Comparison of ENCODE assay signal across 1 cellular context in genomic region chr12:27906127-27906500, GRCh38.
A peak's percentile ranks its signal among the peaks of the same experiment; 100 is the strongest.
TF ChIP-seq lines count a peak whose summit lies in the region.

No MANE protein-coding gene starts in this region.

TF ChIP-seq in K562, 482 proteins besides CTCF, POLR2A, EP300 and RAD21 (continued from another document and continues in another):
- TF ChIP-seq TRIM25 (IDR thresholded peaks at IDR 0.05; ENCODE audit: borderline replicate concordance) (no peak), PHF20 (IDR thresholded peaks at IDR 0.05; ENCODE audit: partially characterized antibody) (no peak), KLF13 (tag; IDR thresholded peaks at IDR 0.05; ENCODE audit: borderline replicate concordance, low read depth) (no peak), NCOR1 (IDR thresholded peaks at IDR 0.05) (no peak), TCF3 (CRISPR knock-in tag; IDR thresholded peaks at IDR 0.05) (no peak), ZBED1 (IDR thresholded peaks at IDR 0.05) (no peak), ZFPM2 (CRISPR knock-in tag; IDR thresholded peaks at IDR 0.05) (no peak), PATZ1 (CRISPR knock-in tag; IDR thresholded peaks at IDR 0.05; ENCODE audit: borderline replicate concordance) (no peak), SIN3B (IDR thresholded peaks at IDR 0.05; ENCODE audit: low read depth) (no peak), ZNF589 (CRISPR knock-in tag; IDR thresholded peaks at IDR 0.05; ENCODE audit: low read depth) (no peak), MTA2 (IDR thresholded peaks at IDR 0.05; ENCODE audit: low read depth) (no peak), ZNF146 (CRISPR knock-in tag; IDR thresholded peaks at IDR 0.05; ENCODE audit: unreplicated experiment) (no peak), SMAD4 (CRISPR knock-in tag; conservative IDR thresholded peaks at IDR 0.05) (0 out of 2 replicates have a peak, but pooled peaks have one; percentile 24), HSF4 (CRISPR knock-in tag; IDR thresholded peaks at IDR 0.05; ENCODE audit: borderline replicate concordance) (no peak), HMGN3 (IDR thresholded peaks at IDR 0.05; ENCODE audit: borderline replicate concordance, extremely low read depth, insufficient read length, low read depth, low read length) (no peak), ARID3B (CRISPR knock-in tag; IDR thresholded peaks at IDR 0.05; ENCODE audit: borderline replicate concordance) (no peak), EHMT2 (IDR thresholded peaks at IDR 0.05) (peak; percentile 52; the same call in 1 of the 2 replicates), HNRNPL (IDR thresholded peaks at IDR 0.05; ENCODE audit: low read depth, low read length) (no peak), ZNF134 (CRISPR knock-in tag; conservative IDR thresholded peaks at IDR 0.05) (no peak), ZNF764 (CRISPR knock-in tag; IDR thresholded peaks at IDR 0.05; ENCODE audit: low read depth) (no peak), SIN3A (IDR thresholded peaks at IDR 0.05; ENCODE audit: borderline replicate concordance in 2 of 2, control insufficient read depth in 1 of 2, low read depth in 2 of 2, low read length in 2 of 2) (no peak), RBFOX2 (IDR thresholded peaks at IDR 0.05; ENCODE audit: low read depth, low read length) (no peak), SLC30A9 (CRISPR knock-in tag; IDR thresholded peaks at IDR 0.05) (no peak), DEAF1 (CRISPR knock-in tag; IDR thresholded peaks at IDR 0.05) (no peak), BRCA1 (IDR thresholded peaks at IDR 0.05) (no peak), BRCA1 (CRISPR knock-in tag; IDR thresholded peaks at IDR 0.05) (no peak), ZEB2 (IDR thresholded peaks at IDR 0.05) (no peak), SMAD1 (IDR thresholded peaks at IDR 0.05; ENCODE audit: low read depth, low read length, partially characterized antibody) (no peak), CHD4 (IDR thresholded peaks at IDR 0.05; ENCODE audit: insufficient read depth, insufficient replicate concordance, low read depth, low read length, poor library complexity, severe bottlenecking) (no peak), ELF2 (CRISPR knock-in tag; IDR thresholded peaks at IDR 0.05) (no peak), ZNF512 (tag; IDR thresholded peaks at IDR 0.05) (no peak), DACH1 (IDR thresholded peaks at IDR 0.05; ENCODE audit: partially characterized antibody) (no peak)
- TF ChIP-seq, protein P1, sequence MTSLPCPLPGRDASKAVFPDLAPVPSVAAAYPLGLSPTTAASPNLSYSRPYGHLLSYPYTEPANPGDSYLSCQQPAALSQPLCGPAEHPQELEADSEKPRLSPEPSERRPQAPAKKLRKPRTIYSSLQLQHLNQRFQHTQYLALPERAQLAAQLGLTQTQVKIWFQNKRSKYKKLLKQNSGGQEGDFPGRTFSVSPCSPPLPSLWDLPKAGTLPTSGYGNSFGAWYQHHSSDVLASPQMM (CRISPR knock-in tag; IDR thresholded peaks at IDR 0.05), result no peak
- TF ChIP-seq, protein P2, sequence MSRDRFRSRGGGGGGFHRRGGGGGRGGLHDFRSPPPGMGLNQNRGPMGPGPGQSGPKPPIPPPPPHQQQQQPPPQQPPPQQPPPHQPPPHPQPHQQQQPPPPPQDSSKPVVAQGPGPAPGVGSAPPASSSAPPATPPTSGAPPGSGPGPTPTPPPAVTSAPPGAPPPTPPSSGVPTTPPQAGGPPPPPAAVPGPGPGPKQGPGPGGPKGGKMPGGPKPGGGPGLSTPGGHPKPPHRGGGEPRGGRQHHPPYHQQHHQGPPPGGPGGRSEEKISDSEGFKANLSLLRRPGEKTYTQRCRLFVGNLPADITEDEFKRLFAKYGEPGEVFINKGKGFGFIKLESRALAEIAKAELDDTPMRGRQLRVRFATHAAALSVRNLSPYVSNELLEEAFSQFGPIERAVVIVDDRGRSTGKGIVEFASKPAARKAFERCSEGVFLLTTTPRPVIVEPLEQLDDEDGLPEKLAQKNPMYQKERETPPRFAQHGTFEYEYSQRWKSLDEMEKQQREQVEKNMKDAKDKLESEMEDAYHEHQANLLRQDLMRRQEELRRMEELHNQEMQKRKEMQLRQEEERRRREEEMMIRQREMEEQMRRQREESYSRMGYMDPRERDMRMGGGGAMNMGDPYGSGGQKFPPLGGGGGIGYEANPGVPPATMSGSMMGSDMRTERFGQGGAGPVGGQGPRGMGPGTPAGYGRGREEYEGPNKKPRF (IDR thresholded peaks at IDR 0.05; ENCODE audit: low read depth, low read length), result no peak
- TF ChIP-seq, protein P3, sequence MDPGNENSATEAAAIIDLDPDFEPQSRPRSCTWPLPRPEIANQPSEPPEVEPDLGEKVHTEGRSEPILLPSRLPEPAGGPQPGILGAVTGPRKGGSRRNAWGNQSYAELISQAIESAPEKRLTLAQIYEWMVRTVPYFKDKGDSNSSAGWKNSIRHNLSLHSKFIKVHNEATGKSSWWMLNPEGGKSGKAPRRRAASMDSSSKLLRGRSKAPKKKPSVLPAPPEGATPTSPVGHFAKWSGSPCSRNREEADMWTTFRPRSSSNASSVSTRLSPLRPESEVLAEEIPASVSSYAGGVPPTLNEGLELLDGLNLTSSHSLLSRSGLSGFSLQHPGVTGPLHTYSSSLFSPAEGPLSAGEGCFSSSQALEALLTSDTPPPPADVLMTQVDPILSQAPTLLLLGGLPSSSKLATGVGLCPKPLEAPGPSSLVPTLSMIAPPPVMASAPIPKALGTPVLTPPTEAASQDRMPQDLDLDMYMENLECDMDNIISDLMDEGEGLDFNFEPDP (CRISPR knock-in tag; IDR thresholded peaks at IDR 0.05), result no peak
- TF ChIP-seq, protein P4, sequence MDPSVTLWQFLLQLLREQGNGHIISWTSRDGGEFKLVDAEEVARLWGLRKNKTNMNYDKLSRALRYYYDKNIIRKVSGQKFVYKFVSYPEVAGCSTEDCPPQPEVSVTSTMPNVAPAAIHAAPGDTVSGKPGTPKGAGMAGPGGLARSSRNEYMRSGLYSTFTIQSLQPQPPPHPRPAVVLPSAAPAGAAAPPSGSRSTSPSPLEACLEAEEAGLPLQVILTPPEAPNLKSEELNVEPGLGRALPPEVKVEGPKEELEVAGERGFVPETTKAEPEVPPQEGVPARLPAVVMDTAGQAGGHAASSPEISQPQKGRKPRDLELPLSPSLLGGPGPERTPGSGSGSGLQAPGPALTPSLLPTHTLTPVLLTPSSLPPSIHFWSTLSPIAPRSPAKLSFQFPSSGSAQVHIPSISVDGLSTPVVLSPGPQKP (CRISPR knock-in tag; IDR thresholded peaks at IDR 0.05), result no peak
- TF ChIP-seq, protein P5, sequence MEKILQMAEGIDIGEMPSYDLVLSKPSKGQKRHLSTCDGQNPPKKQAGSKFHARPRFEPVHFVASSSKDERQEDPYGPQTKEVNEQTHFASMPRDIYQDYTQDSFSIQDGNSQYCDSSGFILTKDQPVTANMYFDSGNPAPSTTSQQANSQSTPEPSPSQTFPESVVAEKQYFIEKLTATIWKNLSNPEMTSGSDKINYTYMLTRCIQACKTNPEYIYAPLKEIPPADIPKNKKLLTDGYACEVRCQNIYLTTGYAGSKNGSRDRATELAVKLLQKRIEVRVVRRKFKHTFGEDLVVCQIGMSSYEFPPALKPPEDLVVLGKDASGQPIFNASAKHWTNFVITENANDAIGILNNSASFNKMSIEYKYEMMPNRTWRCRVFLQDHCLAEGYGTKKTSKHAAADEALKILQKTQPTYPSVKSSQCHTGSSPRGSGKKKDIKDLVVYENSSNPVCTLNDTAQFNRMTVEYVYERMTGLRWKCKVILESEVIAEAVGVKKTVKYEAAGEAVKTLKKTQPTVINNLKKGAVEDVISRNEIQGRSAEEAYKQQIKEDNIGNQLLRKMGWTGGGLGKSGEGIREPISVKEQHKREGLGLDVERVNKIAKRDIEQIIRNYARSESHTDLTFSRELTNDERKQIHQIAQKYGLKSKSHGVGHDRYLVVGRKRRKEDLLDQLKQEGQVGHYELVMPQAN (IDR thresholded peaks at IDR 0.05; ENCODE audit: borderline replicate concordance), result no peak
- TF ChIP-seq, protein P6, sequence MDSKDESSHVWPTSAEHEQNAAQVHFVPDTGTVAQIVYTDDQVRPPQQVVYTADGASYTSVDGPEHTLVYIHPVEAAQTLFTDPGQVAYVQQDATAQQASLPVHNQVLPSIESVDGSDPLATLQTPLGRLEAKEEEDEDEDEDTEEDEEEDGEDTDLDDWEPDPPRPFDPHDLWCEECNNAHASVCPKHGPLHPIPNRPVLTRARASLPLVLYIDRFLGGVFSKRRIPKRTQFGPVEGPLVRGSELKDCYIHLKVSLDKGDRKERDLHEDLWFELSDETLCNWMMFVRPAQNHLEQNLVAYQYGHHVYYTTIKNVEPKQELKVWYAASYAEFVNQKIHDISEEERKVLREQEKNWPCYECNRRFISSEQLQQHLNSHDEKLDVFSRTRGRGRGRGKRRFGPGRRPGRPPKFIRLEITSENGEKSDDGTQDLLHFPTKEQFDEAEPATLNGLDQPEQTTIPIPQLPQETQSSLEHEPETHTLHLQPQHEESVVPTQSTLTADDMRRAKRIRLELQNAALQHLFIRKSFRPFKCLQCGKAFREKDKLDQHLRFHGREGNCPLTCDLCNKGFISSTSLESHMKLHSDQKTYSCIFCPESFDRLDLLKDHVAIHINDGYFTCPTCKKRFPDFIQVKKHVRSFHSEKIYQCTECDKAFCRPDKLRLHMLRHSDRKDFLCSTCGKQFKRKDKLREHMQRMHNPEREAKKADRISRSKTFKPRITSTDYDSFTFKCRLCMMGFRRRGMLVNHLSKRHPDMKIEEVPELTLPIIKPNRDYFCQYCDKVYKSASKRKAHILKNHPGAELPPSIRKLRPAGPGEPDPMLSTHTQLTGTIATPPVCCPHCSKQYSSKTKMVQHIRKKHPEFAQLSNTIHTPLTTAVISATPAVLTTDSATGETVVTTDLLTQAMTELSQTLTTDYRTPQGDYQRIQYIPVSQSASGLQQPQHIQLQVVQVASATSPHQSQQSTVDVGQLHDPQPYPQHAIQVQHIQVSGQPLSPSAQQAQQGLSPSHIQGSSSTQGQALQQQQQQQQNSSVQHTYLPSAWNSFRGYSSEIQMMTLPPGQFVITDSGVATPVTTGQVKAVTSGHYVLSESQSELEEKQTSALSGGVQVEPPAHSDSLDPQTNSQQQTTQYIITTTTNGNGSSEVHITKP (IDR thresholded peaks at IDR 0.05; ENCODE audit: partially characterized antibody), result no peak
